8 cellular contexts compared by ENCODE assay signal in the genomic region with DNA sequence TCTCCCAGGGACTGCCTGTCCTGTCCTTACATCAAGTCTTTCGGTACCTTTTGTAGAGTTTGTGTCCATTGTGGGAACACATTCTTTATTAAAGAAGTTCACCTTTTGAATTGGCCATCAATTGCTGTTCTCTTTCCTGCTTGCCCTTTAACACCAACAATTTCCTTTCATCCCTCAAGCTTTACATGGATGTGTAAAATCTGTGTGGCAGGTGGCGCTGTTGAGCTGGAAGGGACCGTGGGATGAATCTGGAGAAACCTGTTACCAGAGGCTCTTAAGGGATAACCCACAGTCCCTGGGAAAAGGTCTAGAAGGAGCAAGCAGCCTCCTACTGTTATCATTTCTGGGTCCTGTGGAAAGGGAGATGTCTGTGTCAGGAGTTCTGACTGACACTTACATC. TPM values are rescaled to one million over a fixed set of nuclear protein-coding genes. Genes with fewer than 3 reads are reported as not detected.
A peak's percentile ranks its signal among the peaks of the same experiment; 100 is the strongest.
DNase-seq lines count a peak whose midpoint lies in the region; ATAC-seq and TF ChIP-seq lines count a peak whose summit lies in the region.

No MANE protein-coding gene starts in this region.

- H3K27ac ChIP-seq in CD4-positive, alpha-beta T cell (ENCODE audit: low read depth, low read length), result no peak overlapping the region

- no peaks in the 10 kb centered on the region for H3K36me3 Mint-ChIP-seq in CD4-positive, alpha-beta T cell (ENCODE audit: low read depth)

- H3K27ac Mint-ChIP-seq in CD4-positive, alpha-beta T cell, result no peak overlapping the region

- no peaks in the 10 kb centered on the region for H3K4me1 Mint-ChIP-seq in CD4-positive, alpha-beta T cell (ENCODE audit: low read depth)

- H3K4me3 Mint-ChIP-seq in CD4-positive, alpha-beta T cell, result no peak overlapping the region

- peak; percentile 19 to 66 (median 50) for DNase-seq in CD4-positive, alpha-beta T cell
- peak; percentile 49 for DNase-seq in HFF-Myc (ENCODE audit: extremely low read depth, low read depth)
- peak; percentile 83 for DNase-seq in NCI-H460 (ENCODE audit: extremely low read depth, low read depth)
- DNase-seq in activated CD4-positive, alpha-beta T cell treated with anti-CD3 and anti-CD28 coated beads for 1 hour, result peak; percentile 29
- DNase-seq in cerebellar cortex (ENCODE audit: low spot score), result peak; percentile 85
- DNase-seq in left kidney (ENCODE audit: low read depth, low spot score), result peak; percentile 94
- DNase-seq in stimulated activated CD4-positive, alpha-beta T cell treated with anti-CD3 and anti-CD28 coated beads, Interleukin-4, amount 100 ng/mL, for 4 hours, result peak; percentile 40 to 61

- peak; percentile 72 for TF ChIP-seq CTCF in CD4-positive, alpha-beta T cell (IDR thresholded peaks at IDR 0.05)
- peak; percentile 89 for TF ChIP-seq CTCF in HFF-Myc (IDR thresholded peaks at IDR 0.05; ENCODE audit: low read depth, low read length, missing control alignments)

- H3K27me3 Mint-ChIP-seq in CD4-positive, alpha-beta T cell, result peaks cover 26% of the 10 kb centered on the region

- H3K9me3 ChIP-seq in CD4-positive, alpha-beta T cell (ENCODE audit: control insufficient read depth, low read length), result no peaks in the 10 kb centered on the region

- ATAC-seq in CD4-positive, alpha-beta T cell (ENCODE audit: poor library complexity), result peak; percentile 48
- ATAC-seq in HG03520 (IDR thresholded peaks at IDR 0.05; ENCODE audit: unreplicated experiment), result no peak

- no peak overlapping the region for H3K4me3 ChIP-seq in HFF-Myc (replicated peaks; ENCODE audit: low read depth, low read length)

- intact Hi-C loops in CD4-positive, alpha-beta T cell (cut with DNase I, micrococcal nuclease), result loop anchor here (2.0 to 10.0 kb wide), 3 partner anchors 36 to 574 kb away; a partner anchor contains a TSS

- POLR2A ChIA-PET in CD4-positive, alpha-beta T cell (lab: Charles Lee), result interaction anchor here (1.0 to 1.3 kb wide), 3 partner anchors 38 to 67 kb away, joined by 4 to 8 read pairs (median 5); a partner anchor contains a TSS

- no peaks in the 10 kb centered on the region for H3K9me3 Mint-ChIP-seq in CD4-positive, alpha-beta T cell

- CTCF ChIA-PET in CD4-positive, alpha-beta T cell (lab: Charles Lee), result interaction anchor here (0.6 to 3.3 kb wide), 9 partner anchors 9 to 85 kb away, joined by 3 to 13 read pairs (median 5); no protein-coding TSS in a partner anchor

- H3K27me3 ChIP-seq in CD4-positive, alpha-beta T cell (ENCODE audit: control insufficient read depth, insufficient read depth, low read length), result no peaks in the 10 kb centered on the region

RNA-seq across cellular contexts. Expression of a gene that starts 7.9 kb away (rescaled TPM):
- 10 to 100 TPM; 22.6 to 24.9 TPM for total RNA-seq in CD4-positive, alpha-beta T cell
- 38.7 and 44.1 TPM in 2 replicates for total RNA-seq in NCI-H460 (2014; rRNA removed; shearing (Covaris generic))
- 39.6 and 48.9 TPM in 2 replicates for polyA plus RNA-seq in NCI-H460 (2014; cell fraction: nucleus; rRNA removed)

RNA-seq across cellular contexts. Expression of a gene that starts 30.0 kb away (rescaled TPM):
- total RNA-seq in CD4-positive, alpha-beta T cell, result not detected
- total RNA-seq in NCI-H460 (2014; rRNA removed; shearing (Covaris generic)), result 0.32 TPM in 1 of 2 replicates, not detected in the other
- not detected in 2 replicates for polyA plus RNA-seq in NCI-H460 (2014; cell fraction: nucleus; rRNA removed)

Comparison
In these comparisons a context has a peak if more than half of its experiments do, and no peak if none do; other contexts are left out.
1. DNase-seq: peak in every context shown above with its lines; median percentile 94 in left kidney; 85 in cerebellar cortex; 83 in NCI-H460; 50 in CD4-positive, alpha-beta T cell; 50 in stimulated activated CD4-positive, alpha-beta T cell treated with anti-CD3 and anti-CD28 coated beads, Interleukin-4, amount 100 ng/mL, for 4 hours; 49 in HFF-Myc; 29 in activated CD4-positive, alpha-beta T cell treated with anti-CD3 and anti-CD28 coated beads for 1 hour.